ENCODE assay signal across 18 cellular contexts in genomic region chr10:78995977-78996355, GRCh38.
"Had no signal": no experiment of that assay in that cellular context is flagged by ENCODE, and none has a peak within 500 bp of the region (broad histone marks: within the 10 kb centered on the region; RNA-seq: fewer than 3 reads in every experiment).

No MANE protein-coding gene starts in this region.

- H3K4me1 ChIP-seq: colonic mucosa, pancreas, testis, tibial nerve had no signal

- ATAC-seq: foreskin keratinocyte; left colon; naive thymus-derived CD4-positive, alpha-beta T cell; pancreas; stimulated activated memory B cell treated with anti-CD40 and anti-IgM and Interleukin-4, amounts not matched to agents 10 μg/mL and 1 μg/mL and 100 μg/mL, for 72 hours had no signal

- H3K27me3 ChIP-seq: colonic mucosa, esophagus squamous epithelium, pancreas, testis, tibial nerve had no signal

- H3K4me3 ChIP-seq: colonic mucosa, esophagus squamous epithelium, pancreas, smooth muscle cell, testis, tibial nerve had no signal

- H3K36me3 ChIP-seq: colonic mucosa, esophagus squamous epithelium, pancreas, tibial nerve had no signal

- H3K9me3 ChIP-seq: colonic mucosa, esophagus squamous epithelium, pancreas, testis, tibial nerve had no signal

- H3K4me2 ChIP-seq: smooth muscle cell had no signal

- H3K27ac ChIP-seq: colonic mucosa, esophagus squamous epithelium, foreskin keratinocyte, pancreas, testis, tibial nerve had no signal

- DNase-seq: colonic mucosa; dermis blood vessel endothelial cell; esophagus squamous epithelium; foreskin keratinocyte; head of caudate nucleus; hippocampal formation; left colon; mammary epithelial cell; naive thymus-derived CD4-positive, alpha-beta T cell; nephron progenitor cell; nucleus accumbens; stimulated activated CD4-positive, alpha-beta T cell treated with anti-CD3 and anti-CD28 coated beads, Interleukin-4, amount 100 ng/mL, for 1 hour; stimulated activated CD8-positive, alpha-beta memory T cell treated with anti-CD3 and anti-CD28 coated beads, Interleukin-4, amount 100 ng/mL, for 48 hours; testis had no signal
